Comparison of ENCODE assay signal across 13 cellular contexts in the genomic region with DNA sequence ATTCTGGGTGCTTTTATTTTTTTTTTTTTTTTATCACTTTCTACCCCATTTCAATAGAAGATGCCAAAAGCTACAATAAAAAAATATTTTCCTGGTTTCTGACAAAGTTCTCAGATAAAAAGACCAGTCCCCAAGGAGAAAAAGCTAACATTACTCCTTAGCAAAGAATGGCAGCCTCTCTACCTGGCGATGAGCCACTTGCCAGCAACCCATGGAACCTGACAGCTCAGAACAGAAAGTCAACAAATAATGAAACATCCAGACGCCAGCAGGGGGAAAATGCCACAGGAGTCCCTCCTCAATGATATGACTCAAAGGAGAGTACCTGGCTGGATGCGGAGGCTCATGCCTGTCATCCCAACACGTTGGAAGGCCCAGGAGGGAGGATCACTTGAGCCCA.
DNase-seq lines count a peak whose midpoint lies in the region; ATAC-seq, FAIRE-seq and TF ChIP-seq lines count a peak whose summit lies in the region.
"Had no signal": no experiment of that assay in that cellular context is flagged by ENCODE, and none has a peak within 500 bp of the region (broad histone marks: within the 10 kb centered on the region; RNA-seq: fewer than 3 reads in every experiment).

No MANE protein-coding gene starts in this region.

- POLR2A ChIA-PET in A549 (lab: Yijun Ruan, JAX) (interaction anchor here (1.0 kb wide), 1 partner anchor 102 kb away, joined by 4 read pairs; no protein-coding TSS in a partner anchor), HEK293 (lab: Yijun Ruan, JAX) (no interaction called here)

- H3K4me2 ChIP-seq in A549: peak overlapping the region; percentile 60

- H3K4me3 ChIP-seq in A549: no peak overlapping the region
- H3K4me3 ChIP-seq in HEK293 (ENCODE audit: low read depth, low read length): no peak overlapping the region
- no peak overlapping the region for H3K4me3 ChIP-seq in left lung
- H3K4me3 ChIP-seq: heart left ventricle, sigmoid colon had no signal

- TF ChIP-seq EP300 in A549 (IDR thresholded peaks at IDR 0.05): no peak

- 4% methylated on average over 4 of the region's 4 CpGs for WGBS in A549 (ENCODE audit: missing lambda C conversion rate)

- H3K27ac ChIP-seq in A549 (peak overlapping the region in 1 of 2 experiments; percentile 61; a peak in 4 of 6 replicates), HEK293 (ENCODE audit: extremely low read depth, low read depth, low read length) (no peak overlapping the region), left lung (no peak overlapping the region)
- H3K27ac ChIP-seq: heart left ventricle, sigmoid colon had no signal

- no peaks in the 10 kb centered on the region for H3K27me3 ChIP-seq in left lung
- H3K27me3 ChIP-seq: heart left ventricle, sigmoid colon had no signal

- TF ChIP-seq CTCF in A549 (IDR thresholded peaks at IDR 0.05) (no peak; the same call in 2 of the 3 replicates), HEK293 (tag by site-specific recombination; IDR thresholded peaks at IDR 0.05) (no peak), left lung (IDR thresholded peaks at IDR 0.05) (no peak)

- 0 out of 5 replicates have a peak, but pooled peaks have one; percentile 20 to 26 for TF ChIP-seq RAD21 in A549 (conservative IDR thresholded peaks at IDR 0.05 in 1 of 2, IDR thresholded peaks at IDR 0.05 in 1 of 2)

- H3K4me1 ChIP-seq in A549 (peaks cover 66% of the 10 kb centered on the region), HEK293 (ENCODE audit: control insufficient read depth, insufficient read depth, low read length) (peaks cover 5% of the 10 kb centered on the region; the same call in 1 of the 2 replicates), left lung (peaks cover 0 to 8% of the 10 kb centered on the region in 2 donors)

- ATAC-seq in A549 (peak; percentile 80 to 81), left lung (peak; percentile 15), HG02870 (IDR thresholded peaks at IDR 0.05; ENCODE audit: unreplicated experiment) (no peak)
- ATAC-seq: heart left ventricle had no signal

- peak; percentile 72 to 79 for DNase-seq in A549 (ENCODE audit: low read depth in 1 of 2, low spot score in 1 of 2)
- DNase-seq in amniotic epithelial cell (ENCODE audit: low read depth): peak; percentile 26
- DNase-seq in left lung: no peak
- no peak for DNase-seq in activated CD4-positive, CD25-positive, alpha-beta regulatory T cell (lab: John Stamatoyannopoulos, UW)
- no peak for DNase-seq in NCI-H1436 treated with DMSO at 0.1 percent for 48 hours (lab: John Stamatoyannopoulos, UW)
- DNase-seq in activated naive CD4-positive, alpha-beta T cell treated with anti-CD3 and anti-CD28 coated beads, Interleukin-2, amount 50 U/mL, for 16 hours: no peak
- DNase-seq: activated B cell treated with CpG ODN at 0.5 μM for 24 hours; activated effector memory CD4-positive, alpha-beta T cell treated with Interleukin-2 at 50 U/mL for 16 hours; heart left ventricle; NCI-H1105; sigmoid colon had no signal

- CTCF ChIA-PET in A549 (lab: Yijun Ruan, JAX) (interaction anchor here (0.7 to 1.7 kb wide), 7 partner anchors 15 to 378 kb away, joined by 3 to 7 read pairs (median 4); no protein-coding TSS in a partner anchor), HEK293 (lab: Yijun Ruan, JAX) (interaction anchor here (0.6 to 1.9 kb wide), 3 partner anchors 182 to 377 kb away, joined by 5 to 15 read pairs (median 5); no protein-coding TSS in a partner anchor)

- H3K36me3 ChIP-seq in HEK293 (ENCODE audit: control insufficient read depth in 2 of 2, insufficient read depth in 1 of 2, low read length in 2 of 2) (peaks cover 0 to 4% of the 10 kb centered on the region in 2 experiments; a peak in 2 of 3 replicates), left lung (peaks cover 0 to 5% of the 10 kb centered on the region in 2 donors)
- H3K36me3 ChIP-seq: sigmoid colon had no signal

- no peaks in the 10 kb centered on the region for H3K9me3 ChIP-seq in A549
- no peaks in the 10 kb centered on the region for H3K9me3 ChIP-seq in HEK293 (ENCODE audit: control insufficient read depth, insufficient read depth, low read depth, low read length)
- no peaks in the 10 kb centered on the region for H3K9me3 ChIP-seq in left lung
- H3K9me3 ChIP-seq: heart left ventricle, sigmoid colon had no signal

- FAIRE-seq in A549 (lab: Jason Lieb, UNC): peak; percentile 63

- intact Hi-C loops in left lung (cut with DNase I): no loop called here

- no peak for TF ChIP-seq POLR2A in A549 (IDR thresholded peaks at IDR 0.05; ENCODE audit: low read length)

TF ChIP-seq in A549, 52 proteins besides CTCF, POLR2A, EP300 and RAD21 (continues in another document):
- TF ChIP-seq KDM1A (IDR thresholded peaks at IDR 0.05; ENCODE audit: low read depth) (no peak), HOXB5 (CRISPR knock-in tag; IDR thresholded peaks at IDR 0.05) (no peak), PBX3 (IDR thresholded peaks at IDR 0.05) (no peak), HOXA7 (CRISPR knock-in tag; IDR thresholded peaks at IDR 0.05) (no peak), TP53 (CRISPR knock-in tag; IDR thresholded peaks at IDR 0.05) (no peak), MAZ (IDR thresholded peaks at IDR 0.05; ENCODE audit: borderline replicate concordance, low read depth, low read length) (no peak), ZSCAN20 (CRISPR knock-in tag; IDR thresholded peaks at IDR 0.05) (no peak), JUNB (IDR thresholded peaks at IDR 0.05) (peak; percentile 27; the same call in 1 of the 2 replicates), FOSL2 (IDR thresholded peaks at IDR 0.05) (no peak), FOSL2 (CRISPR knock-in tag; IDR thresholded peaks at IDR 0.05) (peak; percentile 35), NPAS2 (CRISPR knock-in tag; IDR thresholded peaks at IDR 0.05; ENCODE audit: borderline replicate concordance) (no peak), GATA3 (IDR thresholded peaks at IDR 0.05; ENCODE audit: borderline replicate concordance) (no peak)
- TF ChIP-seq, protein P1, sequence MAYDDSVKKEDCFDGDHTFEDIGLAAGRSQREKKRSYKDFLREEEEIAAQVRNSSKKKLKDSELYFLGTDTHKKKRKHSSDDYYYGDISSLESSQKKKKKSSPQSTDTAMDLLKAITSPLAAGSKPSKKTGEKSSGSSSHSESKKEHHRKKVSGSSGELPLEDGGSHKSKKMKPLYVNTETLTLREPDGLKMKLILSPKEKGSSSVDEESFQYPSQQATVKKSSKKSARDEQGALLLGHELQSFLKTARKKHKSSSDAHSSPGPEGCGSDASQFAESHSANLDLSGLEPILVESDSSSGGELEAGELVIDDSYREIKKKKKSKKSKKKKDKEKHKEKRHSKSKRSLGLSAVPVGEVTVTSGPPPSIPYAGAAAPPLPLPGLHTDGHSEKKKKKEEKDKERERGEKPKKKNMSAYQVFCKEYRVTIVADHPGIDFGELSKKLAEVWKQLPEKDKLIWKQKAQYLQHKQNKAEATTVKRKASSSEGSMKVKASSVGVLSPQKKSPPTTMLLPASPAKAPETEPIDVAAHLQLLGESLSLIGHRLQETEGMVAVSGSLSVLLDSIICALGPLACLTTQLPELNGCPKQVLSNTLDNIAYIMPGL (CRISPR knock-in tag; IDR thresholded peaks at IDR 0.05; ENCODE audit: borderline replicate concordance): no peak

TF ChIP-seq in HEK293, 187 proteins besides CTCF, POLR2A, EP300 and RAD21:
- TF ChIP-seq ZNF335 (tag by site-specific recombination; conservative IDR thresholded peaks at IDR 0.05) (no peak), YY2 (tag by site-specific recombination; IDR thresholded peaks at IDR 0.05) (no peak), GLIS1 (tag by site-specific recombination; IDR thresholded peaks at IDR 0.05) (0 out of 2 replicates have a peak, but pooled peaks have one; percentile 10), ZNF292 (tag by site-specific recombination; IDR thresholded peaks at IDR 0.05; ENCODE audit: borderline replicate concordance, low read depth) (no peak)
TF ChIP-seq in HEK293: peak in this region for 1.

Comparison
In these comparisons a context has a peak if more than half of its experiments do, and no peak if none do; other contexts are left out.
1. DNase-seq: peak in A549 (2 of 2) and amniotic epithelial cell (single experiment); none in left lung (0 of 2), activated CD4-positive, CD25-positive, alpha-beta regulatory T cell (0 of 4), NCI-H1436 treated with DMSO at 0.1 percent for 48 hours (single experiment) and activated naive CD4-positive, alpha-beta T cell treated with anti-CD3 and anti-CD28 coated beads, Interleukin-2, amount 50 U/mL, for 16 hours (single experiment).